Comparison of ENCODE assay signal across 8 cellular contexts in the genomic region with DNA sequence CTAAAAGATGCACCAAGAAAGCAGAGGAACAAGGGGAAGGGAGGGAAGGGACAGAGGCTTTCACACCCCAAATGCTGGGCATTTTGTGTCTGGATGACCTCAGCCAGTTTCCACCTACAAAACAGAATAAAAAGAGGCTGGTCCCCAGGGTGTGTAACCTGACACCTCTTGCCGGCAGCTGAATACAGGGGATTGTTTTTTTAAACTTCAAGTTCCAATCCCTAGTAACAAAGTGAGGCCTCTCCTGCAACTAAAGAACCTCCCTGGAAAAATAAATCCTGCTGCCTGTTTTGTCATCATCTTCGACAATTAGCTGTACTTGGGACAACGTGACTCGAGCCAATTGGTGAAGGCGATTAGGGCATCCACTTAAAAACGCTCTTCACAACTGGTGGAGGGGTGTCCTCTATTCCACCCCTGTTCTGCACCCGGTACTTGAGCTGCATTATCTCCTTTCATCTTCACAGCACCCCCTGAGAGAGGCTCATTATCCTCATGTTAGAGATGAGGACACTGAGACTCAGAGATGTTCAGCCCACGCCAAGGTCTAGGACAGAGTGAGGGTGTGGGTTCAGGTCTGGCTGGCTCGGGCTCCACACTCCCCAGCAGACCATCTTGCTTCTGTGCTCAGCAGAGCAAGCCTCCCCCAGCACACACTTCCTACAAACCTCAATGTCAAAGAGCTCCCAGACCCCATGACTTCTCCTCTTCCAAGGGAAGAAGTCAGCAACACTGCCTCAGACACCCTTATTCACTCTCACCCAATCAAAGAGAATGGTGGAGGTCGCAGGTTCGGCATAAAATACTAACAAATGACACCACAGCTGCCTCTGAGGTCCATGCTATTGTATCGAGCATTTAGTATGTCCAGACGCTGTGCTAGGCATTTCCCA. TPM values are rescaled to one million over a fixed set of nuclear protein-coding genes. Genes with fewer than 3 reads are reported as not detected.
DNase-seq lines count a peak whose midpoint lies in the region; ATAC-seq, FAIRE-seq and TF ChIP-seq lines count a peak whose summit lies in the region.

No MANE protein-coding gene starts in this region.

- H3K9me3 ChIP-seq in HepG2 (ENCODE audit: low read length), result no peaks in the 10 kb centered on the region
- no peaks in the 10 kb centered on the region for H3K9me3 ChIP-seq in right lobe of liver

- no TSS peak for BruUV-seq in HepG2 (replicated peaks; lab: Mats Ljungman, UMichigan)

- TF ChIP-seq RAD21 in HepG2 (CRISPR knock-in tag; IDR thresholded peaks at IDR 0.05), result no peak

- H3K27ac ChIP-seq in HepG2 (ENCODE audit: extremely low read length, insufficient read depth, low read length) (no peak overlapping the region), right lobe of liver (no peak overlapping the region)

- H3K4me1 ChIP-seq in HepG2 (ENCODE audit: insufficient read depth, low read length) (no peaks in the 10 kb centered on the region), right lobe of liver (no peaks in the 10 kb centered on the region)

- no peak overlapping the region for H2AFZ ChIP-seq in HepG2 (ENCODE audit: low read length)

- ATAC-seq in HepG2 (no peak), right lobe of liver (no peak), HG03354 (IDR thresholded peaks at IDR 0.05; ENCODE audit: poor library complexity, severe bottlenecking, unreplicated experiment) (no peak), HG03039 (IDR thresholded peaks at IDR 0.05; ENCODE audit: unreplicated experiment) (no peak)

- FAIRE-seq in HepG2 (lab: Jason Lieb, UNC), result no peak

- DNase-seq in HepG2 (ENCODE audit: low spot score) (no peak), right lobe of liver (no peak), NCI-H524 treated with DMSO at 0.1 percent for 48 hours (lab: John Stamatoyannopoulos, UW) (peak; percentile 88), cardiac fibroblast (ENCODE audit: low read depth in 2 of 2) (peak; percentile 79 to 83), myocyte (ENCODE audit: low read depth) (peak; percentile 72), NOMO-1 treated with DMSO at 0.1 percent for 48 hours (lab: John Stamatoyannopoulos, UW; ENCODE audit: unreplicated experiment) (no peak)

- TF ChIP-seq CTCF in HepG2 (CRISPR knock-in tag; IDR thresholded peaks at IDR 0.05), result no peak
- TF ChIP-seq CTCF in right lobe of liver (IDR thresholded peaks at IDR 0.05), result no peak
- TF ChIP-seq CTCF in cardiac fibroblast (IDR thresholded peaks at IDR 0.05; ENCODE audit: low read depth, low read length), result no peak

- in situ Hi-C loops in HepG2 (cut with HindIII; ENCODE audit: extremely low pct_ligation_motif_present, low pct_unique_long_range_greater_than_20kb), result no loop called here

- no peak for TF ChIP-seq POLR2A in HepG2 (IDR thresholded peaks at IDR 0.05; ENCODE audit: insufficient read depth in 1 of 2, low read depth in 2 of 2, low read length in 2 of 2)
- TF ChIP-seq POLR2A in right lobe of liver (IDR thresholded peaks at IDR 0.05), result no peak

- intact Hi-C loops in HepG2 (cut with micrococcal nuclease; ENCODE audit: unreplicated experiment) (no loop called here), right lobe of liver (cut with DNase I) (no loop called here)

- H3K36me3 ChIP-seq in HepG2 (replicated peaks in 1 of 2; ENCODE audit: control insufficient read depth in 1 of 2, insufficient read depth in 2 of 2, low read length in 2 of 2), result no peaks in the 10 kb centered on the region
- no peaks in the 10 kb centered on the region for H3K36me3 ChIP-seq in right lobe of liver

- H3K4me2 ChIP-seq in HepG2 (ENCODE audit: low read depth, low read length), result no peak overlapping the region

- no peaks in the 10 kb centered on the region for H3K79me2 ChIP-seq in HepG2 (ENCODE audit: insufficient read depth, low read length)

- H3K4me3 ChIP-seq in HepG2 (replicated peaks in 1 of 3; ENCODE audit: insufficient read depth in 1 of 3, low read depth in 2 of 3, low read length in 3 of 3) (no peak overlapping the region), right lobe of liver (no peak overlapping the region), cardiac fibroblast (replicated peaks in 1 of 2; ENCODE audit: low read depth in 2 of 2, low read length in 2 of 2) (no peak overlapping the region)

- TF ChIP-seq EP300 in HepG2 (IDR thresholded peaks at IDR 0.05; ENCODE audit: low read depth in 2 of 2, low read length in 2 of 2) (no peak), HepG2 (CRISPR knock-in tag; IDR thresholded peaks at IDR 0.05; ENCODE audit: borderline replicate concordance) (no peak)

- POLR2A ChIA-PET in HepG2 (lab: Yijun Ruan, JAX), result no interaction called here

- H3K27me3 ChIP-seq in HepG2 (ENCODE audit: control insufficient read depth in 1 of 2, insufficient read depth in 2 of 2, low read length in 2 of 2) (peaks cover 2 to 33% of the 10 kb centered on the region in 2 experiments; a peak in 4 of 5 replicates), right lobe of liver (no peaks in the 10 kb centered on the region)

- no peaks in the 10 kb centered on the region for H4K20me1 ChIP-seq in HepG2 (ENCODE audit: insufficient read depth, low read length)

- H3K9ac ChIP-seq in HepG2 (ENCODE audit: insufficient read depth, low read depth, low read length), result no peak overlapping the region

- CTCF ChIA-PET in HepG2 (lab: Yijun Ruan, JAX; ENCODE audit: low intra/inter-chr PET ratio, low total read pairs), result no interaction called here

- 2% methylated on average over 13 of the region's 13 CpGs for WGBS in HepG2 (ENCODE audit: low lambda C conversion rate)
- WGBS in right lobe of liver (ENCODE audit: insufficient coverage, low coverage, low lambda C conversion rate, missing lambda C conversion rate), result 45% methylated on average over 11 of the region's 13 CpGs

TF ChIP-seq in HepG2, 621 proteins besides CTCF, POLR2A, EP300 and RAD21 (continues in another document):
- TF ChIP-seq CCDC6 (CRISPR knock-in tag; IDR thresholded peaks at IDR 0.05) (no peak), ZNF839 (CRISPR knock-in tag; IDR thresholded peaks at IDR 0.05; ENCODE audit: borderline replicate concordance) (no peak), ZNF160 (CRISPR knock-in tag; IDR thresholded peaks at IDR 0.05) (no peak), PRDM10 (CRISPR knock-in tag; IDR thresholded peaks at IDR 0.05; ENCODE audit: low read depth) (no peak), SIX4 (CRISPR knock-in tag; IDR thresholded peaks at IDR 0.05) (peak; percentile 47; the same call in 1 of the 2 replicates), FOXM1 (CRISPR knock-in tag; IDR thresholded peaks at IDR 0.05) (no peak), SIX1 (CRISPR knock-in tag; IDR thresholded peaks at IDR 0.05; ENCODE audit: borderline replicate concordance) (peak; percentile 48; the same call in 1 of the 2 replicates), SRSF1 (optimal IDR thresholded peaks at IDR 0.05; ENCODE audit: low read depth, low read length) (no peak)

RNA-seq across cellular contexts. Expression of gene ITPKB, which starts 15.2 kb away (rescaled TPM):
- total RNA-seq in HepG2 (2016; rRNA removed; fragmentation: Illumina TruSeq; extraction: Trizol), result not detected in 2 replicates
- total RNA-seq in HepG2 (2016; cell fraction: cytosol; rRNA removed; fragmentation: Illumina TruSeq; extraction: Trizol; ENCODE audit: low read depth), result not detected in 2 replicates
- total RNA-seq in HepG2 (2016; cell fraction: insoluble cytoplasmic fraction; rRNA removed; fragmentation: Illumina TruSeq; extraction: Trizol), result not detected in 2 replicates
- not detected in 2 replicates for total RNA-seq in HepG2 (2016; cell fraction: membrane; rRNA removed; fragmentation: Illumina TruSeq; extraction: Trizol)
- total RNA-seq in HepG2 (2016; cell fraction: nucleus; rRNA removed; fragmentation: Illumina TruSeq; extraction: Trizol), result not detected in 2 replicates
- polyA plus RNA-seq in HepG2 (2011; rRNA removed), result not detected in 2 replicates
- not detected in 2 replicates for polyA plus RNA-seq in HepG2 (2011; cell fraction: cytosol; rRNA removed)
- not detected in 2 replicates for polyA plus RNA-seq in HepG2 (2011; cell fraction: nucleus; rRNA removed)
- polyA plus RNA-seq in HepG2 (2012), result not detected in 2 replicates
- polyA plus RNA-seq in HepG2 (2016; cell fraction: cytosol; fragmentation: Illumina TruSeq; extraction: Trizol; ENCODE audit: low read depth), result not detected in 2 replicates
- polyA plus RNA-seq in HepG2 (2016; cell fraction: insoluble cytoplasmic fraction; fragmentation: Illumina TruSeq; extraction: Trizol; ENCODE audit: low read depth), result not detected in 2 replicates
- not detected in 2 replicates for polyA plus RNA-seq in HepG2 (2016; cell fraction: membrane; fragmentation: Illumina TruSeq; extraction: Trizol; ENCODE audit: low read depth)
- polyA plus RNA-seq in HepG2 (2016; cell fraction: nucleus; fragmentation: Illumina TruSeq; extraction: Trizol; ENCODE audit: insufficient read depth, low read depth), result not detected in 2 replicates
- 0.84 TPM in 1 of 2 replicates, not detected in the other for polyA minus RNA-seq in HepG2 (2011; rRNA and poly(A)+ RNA removed; ENCODE audit: low replicate concordance)
- polyA minus RNA-seq in HepG2 (2011; cell fraction: cytosol; rRNA and poly(A)+ RNA removed), result not detected in 2 replicates
- not detected in 2 replicates for polyA minus RNA-seq in HepG2 (2011; cell fraction: nucleus; rRNA and poly(A)+ RNA removed)
- total RNA-seq in right lobe of liver, result 1 to 10 TPM; 2.1 to 4.1 (median 3.4) TPM
- total RNA-seq in myocyte, result 1.1 and 2.1 TPM in 2 replicates
- polyA plus RNA-seq in myocyte (2012), result 0.52 TPM

Comparison
In these comparisons a context has a peak if more than half of its experiments do, and no peak if none do; other contexts are left out.
1. DNase-seq: peak in NCI-H524 treated with DMSO at 0.1 percent for 48 hours (single experiment), cardiac fibroblast (2 of 2) and myocyte (single experiment); none in HepG2 (single experiment), right lobe of liver (0 of 3) and NOMO-1 treated with DMSO at 0.1 percent for 48 hours (single experiment).